Comparison of ENCODE assay signal across 23 cellular contexts in the genomic region with DNA sequence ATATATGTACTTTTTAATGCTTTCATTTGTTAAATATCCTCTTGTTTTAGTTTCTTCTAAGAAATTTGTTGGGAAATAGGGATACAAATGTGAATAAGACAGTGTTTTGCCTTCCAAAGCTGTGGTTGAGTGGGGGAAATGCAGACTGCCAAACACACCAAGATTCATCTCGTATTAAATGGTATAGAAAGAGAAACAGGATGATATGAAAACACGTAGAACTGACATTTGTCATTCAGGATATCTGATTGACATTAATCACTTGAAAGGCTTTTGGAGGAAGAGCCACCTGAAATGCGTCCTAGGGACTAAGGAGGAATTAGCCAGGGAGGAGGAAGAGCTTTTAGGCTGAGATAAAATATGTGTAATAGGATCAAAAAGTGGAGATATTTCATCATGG.
"Had no signal": no experiment of that assay in that cellular context is flagged by ENCODE, and none has a peak within 500 bp of the region (broad histone marks: within the 10 kb centered on the region; RNA-seq: fewer than 3 reads in every experiment).

No MANE protein-coding gene starts in this region.

- H3K4me2 ChIP-seq: hepatocyte had no signal

- FAIRE-seq: endometrium, frontal cortex, kidney had no signal

- H3K79me2 ChIP-seq: hepatocyte had no signal

- H3K4me1 ChIP-seq: colonic mucosa, foreskin keratinocyte, gastroesophageal sphincter, left lung, lower lobe of right lung had no signal

- H3K9me3 ChIP-seq: colonic mucosa, esophagus muscularis mucosa, gastroesophageal sphincter, heart left ventricle, left lung, lower lobe of right lung had no signal

- H3K27ac ChIP-seq: colonic mucosa, epithelial cell of prostate, esophagus muscularis mucosa, foreskin keratinocyte, gastroesophageal sphincter, heart left ventricle, hepatocyte, left lung, lower lobe of right lung had no signal

- H3K4me3 ChIP-seq: colonic mucosa, esophagus muscularis mucosa, gastroesophageal sphincter, heart left ventricle, hepatocyte, left lung, lower lobe of right lung had no signal

- H2AFZ ChIP-seq: hepatocyte had no signal

- H3K36me3 ChIP-seq: colonic mucosa, esophagus muscularis mucosa, gastroesophageal sphincter, heart left ventricle, left lung, lower lobe of right lung had no signal

- DNase-seq: colonic mucosa; cortex of kidney; effector CD8-positive, alpha-beta T cell; effector memory CD8-positive, alpha-beta T cell; endodermal cell; foreskin keratinocyte; heart left ventricle; hypothalamus; immature natural killer cell; islet precursor cell; kidney; kidney glomerular epithelial cell; left cardiac atrium; left lung; left ventricle myocardium superior; lower lobe of right lung; mesenchymal stem cell had no signal

- H3K27me3 ChIP-seq: colonic mucosa, esophagus muscularis mucosa, foreskin keratinocyte, gastroesophageal sphincter, heart left ventricle, hepatocyte, left lung had no signal

- ATAC-seq: effector memory CD8-positive, alpha-beta T cell; foreskin keratinocyte; gastroesophageal sphincter; heart left ventricle; left cardiac atrium; left lung; left ventricle myocardium superior; lower lobe of right lung had no signal
